ENCODE assay signal across 8 cellular contexts in the genomic region with DNA sequence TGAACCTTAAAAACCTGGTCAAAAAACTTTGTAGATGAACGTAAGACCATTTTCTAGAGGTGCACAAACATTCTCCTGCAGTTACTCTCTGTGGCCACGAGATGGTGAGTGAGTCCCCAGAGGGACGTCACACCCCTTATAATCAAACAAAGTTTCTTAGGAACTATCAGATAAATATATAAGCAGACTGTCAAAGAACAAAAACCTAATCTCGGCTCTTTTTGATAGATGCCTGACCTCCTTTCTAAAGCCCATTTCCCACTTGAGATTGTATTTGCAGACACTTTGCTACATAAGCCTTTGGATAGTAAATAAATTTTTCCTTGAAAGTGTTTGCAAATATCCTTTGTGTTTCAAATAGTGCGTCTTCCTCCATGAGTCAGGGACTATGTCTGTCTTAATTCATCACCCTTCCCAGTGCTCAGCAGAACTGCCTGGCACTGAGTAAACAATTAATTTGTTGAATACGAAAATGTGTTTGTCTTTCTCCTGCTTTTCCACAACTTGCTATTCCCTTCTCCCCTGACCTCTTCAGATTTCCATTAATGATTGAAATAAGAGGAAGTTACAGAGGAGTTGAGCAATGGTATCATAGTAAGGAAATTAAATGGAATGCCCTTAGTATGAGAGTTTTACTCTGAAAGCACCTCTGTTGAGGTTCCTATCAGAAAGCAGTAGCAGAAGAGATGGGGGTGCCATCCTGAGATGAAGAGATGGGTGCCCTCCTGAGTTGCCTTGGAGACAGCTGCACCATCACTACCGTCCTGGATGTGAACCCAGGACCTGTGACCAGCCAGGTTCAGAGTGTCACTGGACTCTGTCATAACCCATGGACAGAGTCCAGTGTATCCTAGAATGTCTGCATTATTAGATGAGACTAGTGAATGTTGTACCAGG. TPM values are rescaled to one million over a fixed set of nuclear protein-coding genes. Genes with fewer than 3 reads are reported as not detected.
A peak's percentile ranks its signal among the peaks of the same experiment; 100 is the strongest.
DNase-seq lines count a peak whose midpoint lies in the region; ATAC-seq and TF ChIP-seq lines count a peak whose summit lies in the region.

No MANE protein-coding gene starts in this region.

- no peaks in the 10 kb centered on the region for H3K27me3 Mint-ChIP-seq in WTC11 (ENCODE audit: low read depth)
- no peaks in the 10 kb centered on the region for H3K27me3 Mint-ChIP-seq in naive thymus-derived CD8-positive, alpha-beta T cell

- ATAC-seq in WTC11 = peak; percentile 61
- peak; percentile 76 for ATAC-seq in esophagus mucosa
- ATAC-seq in naive thymus-derived CD8-positive, alpha-beta T cell = peak; percentile 59 to 77
- ATAC-seq in HG02852 (IDR thresholded peaks at IDR 0.05; ENCODE audit: unreplicated experiment) = no peak

- H3K4me3 Mint-ChIP-seq in WTC11 = no peak overlapping the region
- no peak overlapping the region for H3K4me3 Mint-ChIP-seq in naive thymus-derived CD8-positive, alpha-beta T cell

- peaks cover 25% of the 10 kb centered on the region for H3K4me1 Mint-ChIP-seq in WTC11
- H3K4me1 Mint-ChIP-seq in naive thymus-derived CD8-positive, alpha-beta T cell = peaks cover 0 to 2% (median 0%) of the 10 kb centered on the region in 4 donors

- peak; percentile 65 for TF ChIP-seq CTCF in WTC11 (IDR thresholded peaks at IDR 0.05)

- DNase-seq in activated effector memory CD4-positive, alpha-beta T cell treated with anti-CD3 and anti-CD28 coated beads, Interleukin-2, amount 50 U/mL, for 16 hours = peak; percentile 67
- no peak for DNase-seq in activated effector memory CD4-positive, alpha-beta T cell treated with Interleukin-2 at 50 U/mL for 16 hours
- DNase-seq in HEK293T (ENCODE audit: extremely low spot score) (peak; percentile 77), NCI-H1105 treated with DMSO at 0.1 percent for 48 hours (lab: John Stamatoyannopoulos, UW) (peak; percentile 42), WTC11 (ENCODE audit: low spot score) (no peak)
- DNase-seq in naive thymus-derived CD8-positive, alpha-beta T cell = peak in 6 of 10 donors; percentile 12 to 44 (median 32)

- H3K27ac Mint-ChIP-seq in WTC11 = no peak overlapping the region
- no peak overlapping the region for H3K27ac Mint-ChIP-seq in naive thymus-derived CD8-positive, alpha-beta T cell

- POLR2A ChIA-PET in HEK293T (lab: Yijun Ruan, JAX) (no interaction called here), WTC11 (lab: Charles Lee) (no interaction called here)
- POLR2A ChIA-PET in naive thymus-derived CD8-positive, alpha-beta T cell (lab: Charles Lee) = no interaction called here

- no peaks in the 10 kb centered on the region for H3K9me3 Mint-ChIP-seq in WTC11
- H3K9me3 Mint-ChIP-seq in naive thymus-derived CD8-positive, alpha-beta T cell = no peaks in the 10 kb centered on the region

- CTCF ChIA-PET in HEK293T (lab: Yijun Ruan, JAX) = no interaction called here
- CTCF ChIA-PET in WTC11 (lab: Charles Lee) = no interaction called here

- peaks cover 40% of the 10 kb centered on the region for H3K36me3 Mint-ChIP-seq in WTC11
- peaks cover 0 to 53% (median 8%) of the 10 kb centered on the region in 3 donors for H3K36me3 Mint-ChIP-seq in naive thymus-derived CD8-positive, alpha-beta T cell

TF ChIP-seq in HEK293T, 16 proteins besides CTCF, POLR2A, EP300 and RAD21:
- TF ChIP-seq BHLHE40 (IDR thresholded peaks at IDR 0.05; ENCODE audit: borderline replicate concordance) (no peak), FOXK2 (IDR thresholded peaks at IDR 0.05) (no peak), L3MBTL2 (conservative IDR thresholded peaks at IDR 0.05) (no peak), SP1 (IDR thresholded peaks at IDR 0.05) (no peak), SUZ12 (IDR thresholded peaks at IDR 0.05) (no peak), FOXA1 (IDR thresholded peaks at IDR 0.05) (no peak), ELF4 (IDR thresholded peaks at IDR 0.05) (no peak)
- TF ChIP-seq, protein P1, sequence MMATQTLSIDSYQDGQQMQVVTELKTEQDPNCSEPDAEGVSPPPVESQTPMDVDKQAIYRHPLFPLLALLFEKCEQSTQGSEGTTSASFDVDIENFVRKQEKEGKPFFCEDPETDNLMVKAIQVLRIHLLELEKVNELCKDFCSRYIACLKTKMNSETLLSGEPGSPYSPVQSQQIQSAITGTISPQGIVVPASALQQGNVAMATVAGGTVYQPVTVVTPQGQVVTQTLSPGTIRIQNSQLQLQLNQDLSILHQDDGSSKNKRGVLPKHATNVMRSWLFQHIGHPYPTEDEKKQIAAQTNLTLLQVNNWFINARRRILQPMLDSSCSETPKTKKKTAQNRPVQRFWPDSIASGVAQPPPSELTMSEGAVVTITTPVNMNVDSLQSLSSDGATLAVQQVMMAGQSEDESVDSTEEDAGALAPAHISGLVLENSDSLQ (IDR thresholded peaks at IDR 0.05) = no peak

TF ChIP-seq in WTC11, 78 proteins besides CTCF, POLR2A, EP300 and RAD21 (continues in another document):
- no peak for TF ChIP-seq NFYB (CRISPR knock-in tag; conservative IDR thresholded peaks at IDR 0.05; ENCODE audit: low read depth)
- TF ChIP-seq MYBL2 (CRISPR knock-in tag; IDR thresholded peaks at IDR 0.05) = no peak
- TF ChIP-seq, protein P2, sequence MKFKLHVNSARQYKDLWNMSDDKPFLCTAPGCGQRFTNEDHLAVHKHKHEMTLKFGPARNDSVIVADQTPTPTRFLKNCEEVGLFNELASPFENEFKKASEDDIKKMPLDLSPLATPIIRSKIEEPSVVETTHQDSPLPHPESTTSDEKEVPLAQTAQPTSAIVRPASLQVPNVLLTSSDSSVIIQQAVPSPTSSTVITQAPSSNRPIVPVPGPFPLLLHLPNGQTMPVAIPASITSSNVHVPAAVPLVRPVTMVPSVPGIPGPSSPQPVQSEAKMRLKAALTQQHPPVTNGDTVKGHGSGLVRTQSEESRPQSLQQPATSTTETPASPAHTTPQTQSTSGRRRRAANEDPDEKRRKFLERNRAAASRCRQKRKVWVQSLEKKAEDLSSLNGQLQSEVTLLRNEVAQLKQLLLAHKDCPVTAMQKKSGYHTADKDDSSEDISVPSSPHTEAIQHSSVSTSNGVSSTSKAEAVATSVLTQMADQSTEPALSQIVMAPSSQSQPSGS (CRISPR knock-in tag; IDR thresholded peaks at IDR 0.05; ENCODE audit: borderline replicate concordance, low read depth) = no peak
- TF ChIP-seq, protein P3, sequence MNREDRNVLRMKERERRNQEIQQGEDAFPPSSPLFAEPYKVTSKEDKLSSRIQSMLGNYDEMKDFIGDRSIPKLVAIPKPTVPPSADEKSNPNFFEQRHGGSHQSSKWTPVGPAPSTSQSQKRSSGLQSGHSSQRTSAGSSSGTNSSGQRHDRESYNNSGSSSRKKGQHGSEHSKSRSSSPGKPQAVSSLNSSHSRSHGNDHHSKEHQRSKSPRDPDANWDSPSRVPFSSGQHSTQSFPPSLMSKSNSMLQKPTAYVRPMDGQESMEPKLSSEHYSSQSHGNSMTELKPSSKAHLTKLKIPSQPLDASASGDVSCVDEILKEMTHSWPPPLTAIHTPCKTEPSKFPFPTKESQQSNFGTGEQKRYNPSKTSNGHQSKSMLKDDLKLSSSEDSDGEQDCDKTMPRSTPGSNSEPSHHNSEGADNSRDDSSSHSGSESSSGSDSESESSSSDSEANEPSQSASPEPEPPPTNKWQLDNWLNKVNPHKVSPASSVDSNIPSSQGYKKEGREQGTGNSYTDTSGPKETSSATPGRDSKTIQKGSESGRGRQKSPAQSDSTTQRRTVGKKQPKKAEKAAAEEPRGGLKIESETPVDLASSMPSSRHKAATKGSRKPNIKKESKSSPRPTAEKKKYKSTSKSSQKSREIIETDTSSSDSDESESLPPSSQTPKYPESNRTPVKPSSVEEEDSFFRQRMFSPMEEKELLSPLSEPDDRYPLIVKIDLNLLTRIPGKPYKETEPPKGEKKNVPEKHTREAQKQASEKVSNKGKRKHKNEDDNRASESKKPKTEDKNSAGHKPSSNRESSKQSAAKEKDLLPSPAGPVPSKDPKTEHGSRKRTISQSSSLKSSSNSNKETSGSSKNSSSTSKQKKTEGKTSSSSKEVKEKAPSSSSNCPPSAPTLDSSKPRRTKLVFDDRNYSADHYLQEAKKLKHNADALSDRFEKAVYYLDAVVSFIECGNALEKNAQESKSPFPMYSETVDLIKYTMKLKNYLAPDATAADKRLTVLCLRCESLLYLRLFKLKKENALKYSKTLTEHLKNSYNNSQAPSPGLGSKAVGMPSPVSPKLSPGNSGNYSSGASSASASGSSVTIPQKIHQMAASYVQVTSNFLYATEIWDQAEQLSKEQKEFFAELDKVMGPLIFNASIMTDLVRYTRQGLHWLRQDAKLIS (CRISPR knock-in tag; IDR thresholded peaks at IDR 0.05; ENCODE audit: borderline replicate concordance) = no peak
- no peak for TF ChIP-seq ZNF671 (CRISPR knock-in tag; IDR thresholded peaks at IDR 0.05)
- TF ChIP-seq, protein P4, sequence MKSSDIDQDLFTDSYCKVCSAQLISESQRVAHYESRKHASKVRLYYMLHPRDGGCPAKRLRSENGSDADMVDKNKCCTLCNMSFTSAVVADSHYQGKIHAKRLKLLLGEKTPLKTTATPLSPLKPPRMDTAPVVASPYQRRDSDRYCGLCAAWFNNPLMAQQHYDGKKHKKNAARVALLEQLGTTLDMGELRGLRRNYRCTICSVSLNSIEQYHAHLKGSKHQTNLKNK (CRISPR knock-in tag; IDR thresholded peaks at IDR 0.05) = no peak
- no peak for TF ChIP-seq ZNF263 (CRISPR knock-in tag; IDR thresholded peaks at IDR 0.05; ENCODE audit: low read depth)

RNA-seq across cellular contexts. Expression of a gene that starts 57.8 kb away (rescaled TPM):
- 18.8 to 20.3 TPM (median 20.1 TPM) in 3 replicates for total RNA-seq in WTC11 (2021)
- 6.1 TPM for total RNA-seq in esophagus mucosa
- 1 to 10 TPM; 5.8 to 6.1 TPM for total RNA-seq in naive thymus-derived CD8-positive, alpha-beta T cell
- 1 to 10 TPM in 1 of 3 donors, under 1 TPM in 2; 0.48 to 1.8 (median 0.83) TPM for polyA plus RNA-seq in naive thymus-derived CD8-positive, alpha-beta T cell

Comparison
In these comparisons a context has a peak if more than half of its experiments do, and no peak if none do; other contexts are left out.
1. DNase-seq: peak in activated effector memory CD4-positive, alpha-beta T cell treated with anti-CD3 and anti-CD28 coated beads, Interleukin-2, amount 50 U/mL, for 16 hours (single experiment), HEK293T (single experiment), NCI-H1105 treated with DMSO at 0.1 percent for 48 hours (single experiment) and naive thymus-derived CD8-positive, alpha-beta T cell (6 of 10); none in activated effector memory CD4-positive, alpha-beta T cell treated with Interleukin-2 at 50 U/mL for 16 hours (single experiment) and WTC11 (single experiment).